ENCODE assay signal across 17 cellular contexts in genomic region chr21:35035581-35035980, GRCh38. TPM values are rescaled to one million over a fixed set of nuclear protein-coding genes. Genes with fewer than 3 reads are reported as not detected.
DNase-seq lines count a peak whose midpoint lies in the region; ATAC-seq and TF ChIP-seq lines count a peak whose summit lies in the region.
"Had no signal": no experiment of that assay in that cellular context is flagged by ENCODE, and none has a peak within 500 bp of the region (broad histone marks: within the 10 kb centered on the region; RNA-seq: fewer than 3 reads in every experiment).

No MANE protein-coding gene starts in this region.

- peak; percentile 57 for DNase-seq in activated CD8-positive, alpha-beta memory T cell treated with anti-CD3 and anti-CD28 coated beads for 24 hours
- DNase-seq in activated CD8-positive, alpha-beta memory T cell treated with anti-CD3 and anti-CD28 coated beads, Interleukin-2, amount 50 U/mL, for 48 hours: no peak
- no peak for DNase-seq in DND-41
- no peak for DNase-seq in activated T-helper 2 cell treated with anti-CD3 and anti-CD28 coated beads, Interferon-gamma antibody, Interleukin-2, Interleukin-4, amounts not matched to agents 10 μg/mL and 5 μg/mL and 100 μg/mL, durations not matched to agents 14 hours and 24 hours and 36 hours (ENCODE audit: low spot score)
- no peak for DNase-seq in natural killer cell
- DNase-seq in pons (ENCODE audit: low spot score): no peak
- no peak for DNase-seq in endothelial cell (ENCODE audit: low spot score)
- DNase-seq in coronary artery (ENCODE audit: low spot score): no peak
- DNase-seq: colonic mucosa, mesendoderm, NCI-H1436, NCI-H526, SHP77, T-helper 1 cell had no signal

- peaks cover 91% of the 10 kb centered on the region for H3K4me1 Mint-ChIP-seq in activated T-helper 2 cell treated with anti-CD3 and anti-CD28 coated beads, Interferon-gamma antibody, Interleukin-2, Interleukin-4, amounts not matched to agents 10 μg/mL and 5 μg/mL and 100 μg/mL, durations not matched to agents 14 hours and 24 hours and 36 hours (ENCODE audit: low read depth)
- H3K4me1 Mint-ChIP-seq in natural killer cell: peaks cover 80 to 88% of the 10 kb centered on the region in 2 donors
- H3K4me1 Mint-ChIP-seq in endothelial cell (ENCODE audit: unreplicated experiment): no peaks in the 10 kb centered on the region

- H3K27me3 Mint-ChIP-seq in activated T-helper 2 cell treated with anti-CD3 and anti-CD28 coated beads, Interferon-gamma antibody, Interleukin-2, Interleukin-4, amounts not matched to agents 10 μg/mL and 5 μg/mL and 100 μg/mL, durations not matched to agents 14 hours and 24 hours and 36 hours (ENCODE audit: low read depth): no peaks in the 10 kb centered on the region
- no peaks in the 10 kb centered on the region for H3K27me3 Mint-ChIP-seq in natural killer cell (ENCODE audit: low read depth in 2 of 2)
- peaks cover 7% of the 10 kb centered on the region for H3K27me3 Mint-ChIP-seq in endothelial cell (ENCODE audit: unreplicated experiment)

- no peak overlapping the region for H3K9ac ChIP-seq in DND-41 (ENCODE audit: low read depth, low read length)

- intact Hi-C loops in activated T-helper 2 cell treated with anti-CD3 and anti-CD28 coated beads, Interferon-gamma antibody, Interleukin-2, Interleukin-4, amounts not matched to agents 10 μg/mL and 5 μg/mL and 100 μg/mL, durations not matched to agents 14 hours and 24 hours and 36 hours (cut with micrococcal nuclease): no loop called here
- intact Hi-C loops in natural killer cell (cut with micrococcal nuclease): no loop called here

- peak overlapping the region; percentile 98 for H3K27ac Mint-ChIP-seq in activated T-helper 2 cell treated with anti-CD3 and anti-CD28 coated beads, Interferon-gamma antibody, Interleukin-2, Interleukin-4, amounts not matched to agents 10 μg/mL and 5 μg/mL and 100 μg/mL, durations not matched to agents 14 hours and 24 hours and 36 hours
- H3K27ac Mint-ChIP-seq in natural killer cell: peak overlapping the region; percentile 91 to 93
- no peak overlapping the region for H3K27ac Mint-ChIP-seq in endothelial cell (ENCODE audit: unreplicated experiment)
- H3K27ac Mint-ChIP-seq: brain had no signal

- peak overlapping the region; percentile 52 for H3K27ac ChIP-seq in DND-41 (ENCODE audit: low read length)
- H3K27ac ChIP-seq in coronary artery: no peak overlapping the region
- H3K27ac ChIP-seq: colonic mucosa, gastroesophageal sphincter had no signal

- no peak for TF ChIP-seq CTCF in DND-41 (IDR thresholded peaks at IDR 0.05; ENCODE audit: borderline replicate concordance, extremely low read depth, low read length, poor library complexity, severe bottlenecking)
- TF ChIP-seq CTCF in natural killer cell (IDR thresholded peaks at IDR 0.05): no peak
- TF ChIP-seq CTCF in endothelial cell (IDR thresholded peaks at IDR 0.05; ENCODE audit: unreplicated experiment): no peak
- no peak for TF ChIP-seq CTCF in coronary artery (IDR thresholded peaks at IDR 0.05)

- H4K20me1 ChIP-seq in DND-41 (ENCODE audit: insufficient read depth, low read length): peaks cover 62% of the 10 kb centered on the region

- no peak for ATAC-seq in DND-41 (ENCODE audit: insufficient read depth, low read depth)
- no peak for ATAC-seq in natural killer cell
- ATAC-seq: gastroesophageal sphincter, HepG2 had no signal

- no peaks in the 10 kb centered on the region for H3K27me3 ChIP-seq in DND-41 (ENCODE audit: insufficient read depth, low read length, poor library complexity)
- H3K27me3 ChIP-seq: colonic mucosa, gastroesophageal sphincter had no signal

- H3K36me3 Mint-ChIP-seq in activated T-helper 2 cell treated with anti-CD3 and anti-CD28 coated beads, Interferon-gamma antibody, Interleukin-2, Interleukin-4, amounts not matched to agents 10 μg/mL and 5 μg/mL and 100 μg/mL, durations not matched to agents 14 hours and 24 hours and 36 hours (ENCODE audit: low read depth): peaks cover 88% of the 10 kb centered on the region
- H3K36me3 Mint-ChIP-seq in natural killer cell: no peaks in the 10 kb centered on the region
- no peaks in the 10 kb centered on the region for H3K36me3 Mint-ChIP-seq in endothelial cell (ENCODE audit: low read depth, unreplicated experiment)
- H3K36me3 Mint-ChIP-seq: brain had no signal

- peak overlapping the region; percentile 59 for H3K4me3 Mint-ChIP-seq in activated T-helper 2 cell treated with anti-CD3 and anti-CD28 coated beads, Interferon-gamma antibody, Interleukin-2, Interleukin-4, amounts not matched to agents 10 μg/mL and 5 μg/mL and 100 μg/mL, durations not matched to agents 14 hours and 24 hours and 36 hours (ENCODE audit: low read depth)
- H3K4me3 Mint-ChIP-seq in natural killer cell (peak overlapping the region; percentile 61), endothelial cell (ENCODE audit: unreplicated experiment) (no peak overlapping the region)
- H3K4me3 Mint-ChIP-seq: brain had no signal

- no peak overlapping the region for H3K4me2 ChIP-seq in DND-41 (ENCODE audit: insufficient read depth, low read length)

- no peaks in the 10 kb centered on the region for H3K9me3 ChIP-seq in DND-41 (ENCODE audit: insufficient read depth, low read length, severe bottlenecking)
- H3K9me3 ChIP-seq: colonic mucosa had no signal

- H3K79me2 ChIP-seq in DND-41 (ENCODE audit: insufficient read depth, low read length): peaks cover 100% of the 10 kb centered on the region

- H3K4me3 ChIP-seq in DND-41 (ENCODE audit: low read depth in 1 of 2, low read length in 2 of 2): no peak overlapping the region
- H3K4me3 ChIP-seq in coronary artery: no peak overlapping the region
- H3K4me3 ChIP-seq: colonic mucosa, gastroesophageal sphincter had no signal

- H3K36me3 ChIP-seq in DND-41 (ENCODE audit: insufficient read depth, low read length): peaks cover 89% of the 10 kb centered on the region
- H3K36me3 ChIP-seq: colonic mucosa, gastroesophageal sphincter had no signal

- H3K9me3 Mint-ChIP-seq in activated T-helper 2 cell treated with anti-CD3 and anti-CD28 coated beads, Interferon-gamma antibody, Interleukin-2, Interleukin-4, amounts not matched to agents 10 μg/mL and 5 μg/mL and 100 μg/mL, durations not matched to agents 14 hours and 24 hours and 36 hours: peaks cover 4% of the 10 kb centered on the region
- H3K9me3 Mint-ChIP-seq in natural killer cell (peaks cover 0 to 3% of the 10 kb centered on the region in 2 donors), endothelial cell (ENCODE audit: unreplicated experiment) (no peaks in the 10 kb centered on the region)
- H3K9me3 Mint-ChIP-seq: brain had no signal

- H3K4me1 ChIP-seq in DND-41 (ENCODE audit: insufficient read depth, low read length): peaks cover 94% of the 10 kb centered on the region
- H3K4me1 ChIP-seq: colonic mucosa, gastroesophageal sphincter had no signal

- H2AFZ ChIP-seq in DND-41 (ENCODE audit: low read depth, low read length): no peak overlapping the region

RNA-seq across cellular contexts. Expression of gene RUNX1, which starts 13.5 kb away (rescaled TPM):
- 120 and 121 TPM in 2 replicates for total RNA-seq in activated T-helper 2 cell treated with anti-CD3 and anti-CD28 coated beads, Interferon-gamma antibody, Interleukin-2, Interleukin-4, amounts not matched to agents 10 μg/mL and 5 μg/mL and 100 μg/mL, durations not matched to agents 14 hours and 24 hours and 36 hours
- total RNA-seq in natural killer cell (100 to 1,000 TPM in 1 of 3 donors, 10 to 100 TPM in 2; 62.1 to 171 (median 98.2) TPM), endothelial cell (ENCODE audit: unreplicated experiment) (18.7 TPM)
